In genomic region chr11:66123902-66124301, GRCh38 we compare ENCODE assay signal across 20 cellular contexts. TPM values are rescaled to one million over a fixed set of nuclear protein-coding genes. Genes with fewer than 3 reads are reported as not detected.
DNase-seq lines count a peak whose midpoint lies in the region; ATAC-seq, FAIRE-seq and TF ChIP-seq lines count a peak whose summit lies in the region.
"Had no signal": no experiment of that assay in that cellular context is flagged by ENCODE, and none has a peak within 500 bp of the region (broad histone marks: within the 10 kb centered on the region; RNA-seq: fewer than 3 reads in every experiment).

No MANE protein-coding gene starts in this region.

- H3K27ac Mint-ChIP-seq in activated T-cell treated with anti-CD3 and anti-CD28 coated beads, Interleukin-2, amount 50 U/mL, for 24 hours = peak overlapping the region; percentile 95
- H3K27ac Mint-ChIP-seq in HFFc6 (peak overlapping the region; percentile 90), astrocyte (ENCODE audit: unreplicated experiment) (no peak overlapping the region)
- H3K27ac Mint-ChIP-seq in naive thymus-derived CD8-positive, alpha-beta T cell = peak overlapping the region in 3 of 10 donors; percentile 28 to 97 (median 90)
- H3K27ac Mint-ChIP-seq: nephron progenitor cell had no signal

- H3K4me2 ChIP-seq in astrocyte (ENCODE audit: low read length) = no peak overlapping the region
- no peak overlapping the region for H3K4me2 ChIP-seq in trophoblast cell (ENCODE audit: low read length)

- POLR2A ChIA-PET in naive thymus-derived CD8-positive, alpha-beta T cell (lab: Charles Lee) = interaction anchor here (1.1 kb wide), 1 partner anchor 53 kb away, joined by 5 read pairs; no protein-coding TSS in a partner anchor

- no peak for ATAC-seq in activated T-cell treated with anti-CD3 and anti-CD28 coated beads, Interleukin-2, amount 50 U/mL, for 4 hours
- ATAC-seq in naive thymus-derived CD8-positive, alpha-beta T cell = no peak
- ATAC-seq: HepG2, right lobe of liver had no signal

- no peaks in the 10 kb centered on the region for H3K9me3 Mint-ChIP-seq in activated T-cell treated with anti-CD3 and anti-CD28 coated beads, Interleukin-2, amount 50 U/mL, for 24 hours
- no peaks in the 10 kb centered on the region for H3K9me3 Mint-ChIP-seq in activated T-cell treated with anti-CD3 and anti-CD28 coated beads, Interleukin-2, amount 50 U/mL, for 4 hours
- no peaks in the 10 kb centered on the region for H3K9me3 Mint-ChIP-seq in HFFc6
- H3K9me3 Mint-ChIP-seq in astrocyte (ENCODE audit: unreplicated experiment) = no peaks in the 10 kb centered on the region
- H3K9me3 Mint-ChIP-seq in naive thymus-derived CD8-positive, alpha-beta T cell = no peaks in the 10 kb centered on the region

- peak overlapping the region; percentile 57 for H2BK5ac ChIP-seq in trophoblast cell (ENCODE audit: low read depth, low read length, poor library complexity)

- no peak overlapping the region for H2AFZ ChIP-seq in astrocyte (ENCODE audit: low read depth, low read length)
- H2AFZ ChIP-seq in trophoblast cell (ENCODE audit: insufficient read depth, low read length, poor library complexity) = no peak overlapping the region

- peaks cover 43% of the 10 kb centered on the region for H3K4me1 ChIP-seq in astrocyte (ENCODE audit: insufficient read depth, low read length)
- H3K4me1 ChIP-seq in trophoblast cell (ENCODE audit: control insufficient read depth in 1 of 2, insufficient read depth in 2 of 2, low read length in 2 of 2) = peaks cover 24 to 30% of the 10 kb centered on the region in 2 experiments
- H3K4me1 ChIP-seq: right lobe of liver had no signal

- FAIRE-seq in astrocyte (lab: Jason Lieb, UNC) = no peak
- FAIRE-seq: H1, HepG2 had no signal

- peaks cover 84% of the 10 kb centered on the region for H3K4me1 Mint-ChIP-seq in activated T-cell treated with anti-CD3 and anti-CD28 coated beads, Interleukin-2, amount 50 U/mL, for 24 hours (ENCODE audit: low read depth)
- peaks cover 77% of the 10 kb centered on the region for H3K4me1 Mint-ChIP-seq in activated T-cell treated with anti-CD3 and anti-CD28 coated beads, Interleukin-2, amount 50 U/mL, for 4 hours (ENCODE audit: low read depth)
- H3K4me1 Mint-ChIP-seq in HFFc6 (ENCODE audit: low read depth) (peaks cover 82% of the 10 kb centered on the region), astrocyte (ENCODE audit: low read depth, unreplicated experiment) (peaks cover 71% of the 10 kb centered on the region)
- H3K4me1 Mint-ChIP-seq in naive thymus-derived CD8-positive, alpha-beta T cell = peaks cover 48 to 88% (median 86%) of the 10 kb centered on the region in 4 donors

- TF ChIP-seq CTCF in HFFc6 (IDR thresholded peaks at IDR 0.05) (no peak), astrocyte (IDR thresholded peaks at IDR 0.05; ENCODE audit: insufficient read depth, low read depth, low read length) (no peak)

- H2AK5ac ChIP-seq in trophoblast cell (ENCODE audit: low read length) = no peak overlapping the region

- H3K79me2 ChIP-seq in astrocyte (ENCODE audit: insufficient read depth, low read length) (peaks cover 70% of the 10 kb centered on the region), trophoblast cell (ENCODE audit: control insufficient read depth, insufficient read depth, low read length, poor library complexity) (peaks cover 10% of the 10 kb centered on the region)

- H3K4me3 ChIP-seq in astrocyte (ENCODE audit: insufficient read depth, low read depth, low read length) = no peak overlapping the region
- H3K4me3 ChIP-seq in trophoblast cell (ENCODE audit: low read depth, low read length) = no peak overlapping the region
- H3K4me3 ChIP-seq: lung, right lobe of liver, upper lobe of left lung had no signal

- H3K27me3 ChIP-seq in astrocyte (ENCODE audit: insufficient read depth, low read length) = no peaks in the 10 kb centered on the region
- H3K27me3 ChIP-seq in trophoblast cell (ENCODE audit: insufficient read depth, low read length) = no peaks in the 10 kb centered on the region
- H3K27me3 ChIP-seq: right lobe of liver, upper lobe of left lung had no signal

- H3K14ac ChIP-seq in trophoblast cell (ENCODE audit: low read length) = no peak overlapping the region

- H3K9me3 ChIP-seq in astrocyte (ENCODE audit: insufficient read depth, low read depth, low read length) (no peaks in the 10 kb centered on the region), trophoblast cell (ENCODE audit: insufficient read depth, low read depth, low read length) (no peaks in the 10 kb centered on the region)
- H3K9me3 ChIP-seq: right lobe of liver, upper lobe of left lung had no signal

- H4K12ac ChIP-seq in trophoblast cell (ENCODE audit: low read depth, low read length) = no peak overlapping the region

- H3K23ac ChIP-seq in trophoblast cell (ENCODE audit: low read length) = no peak overlapping the region

- peak overlapping the region; percentile 23 for H3K9ac ChIP-seq in astrocyte (ENCODE audit: low read length)
- no peak overlapping the region for H3K9ac ChIP-seq in trophoblast cell (ENCODE audit: low read length)

- H3K4ac ChIP-seq in trophoblast cell (ENCODE audit: low read depth, low read length) = no peak overlapping the region

- no CpG with 5 or more reads among the region's 6 CpGs for WGBS in trophoblast cell (ENCODE audit: extremely low coverage, insufficient coverage, insufficient read length)

- no peaks in the 10 kb centered on the region for H3K27me3 Mint-ChIP-seq in activated T-cell treated with anti-CD3 and anti-CD28 coated beads, Interleukin-2, amount 50 U/mL, for 24 hours
- H3K27me3 Mint-ChIP-seq in activated T-cell treated with anti-CD3 and anti-CD28 coated beads, Interleukin-2, amount 50 U/mL, for 4 hours (ENCODE audit: low read depth) = no peaks in the 10 kb centered on the region
- H3K27me3 Mint-ChIP-seq in HFFc6 (ENCODE audit: insufficient read depth) = no peaks in the 10 kb centered on the region; the same call in 1 of the 2 replicates
- H3K27me3 Mint-ChIP-seq in astrocyte (ENCODE audit: low read depth, unreplicated experiment) = no peaks in the 10 kb centered on the region
- H3K27me3 Mint-ChIP-seq in naive thymus-derived CD8-positive, alpha-beta T cell = no peaks in the 10 kb centered on the region

- no peak overlapping the region for H3K4me3 Mint-ChIP-seq in activated T-cell treated with anti-CD3 and anti-CD28 coated beads, Interleukin-2, amount 50 U/mL, for 24 hours
- no peak overlapping the region for H3K4me3 Mint-ChIP-seq in activated T-cell treated with anti-CD3 and anti-CD28 coated beads, Interleukin-2, amount 50 U/mL, for 4 hours
- H3K4me3 Mint-ChIP-seq in HFFc6 (0 out of 2 replicates have a peak overlapping the region, but pooled peaks have one; percentile 10), astrocyte (ENCODE audit: unreplicated experiment) (no peak overlapping the region)
- H3K4me3 Mint-ChIP-seq in naive thymus-derived CD8-positive, alpha-beta T cell = no peak overlapping the region
- H3K4me3 Mint-ChIP-seq: nephron progenitor cell had no signal

- H3K36me3 Mint-ChIP-seq in activated T-cell treated with anti-CD3 and anti-CD28 coated beads, Interleukin-2, amount 50 U/mL, for 24 hours (ENCODE audit: low read depth) = peaks cover 2% of the 10 kb centered on the region
- peaks cover 2% of the 10 kb centered on the region for H3K36me3 Mint-ChIP-seq in activated T-cell treated with anti-CD3 and anti-CD28 coated beads, Interleukin-2, amount 50 U/mL, for 4 hours (ENCODE audit: insufficient read depth)
- H3K36me3 Mint-ChIP-seq in HFFc6 (ENCODE audit: low read depth) (peaks cover 22% of the 10 kb centered on the region), astrocyte (ENCODE audit: low read depth, unreplicated experiment) (peaks cover 4% of the 10 kb centered on the region)
- H3K36me3 Mint-ChIP-seq in naive thymus-derived CD8-positive, alpha-beta T cell = peaks cover 0 to 4% (median 0%) of the 10 kb centered on the region in 3 donors

- H2BK120ac ChIP-seq in trophoblast cell (ENCODE audit: insufficient read depth, low read length, poor library complexity) = peak overlapping the region; percentile 79

- peaks cover 22% of the 10 kb centered on the region for H3K79me1 ChIP-seq in trophoblast cell (ENCODE audit: low read length)

- H4K20me1 ChIP-seq in astrocyte (ENCODE audit: insufficient read depth, low read length) = no peaks in the 10 kb centered on the region

- no peak overlapping the region for H4K8ac ChIP-seq in trophoblast cell (ENCODE audit: low read depth, low read length)

- peak overlapping the region; percentile 86 for H2BK12ac ChIP-seq in trophoblast cell (ENCODE audit: low read length)

- no peak overlapping the region for H3K18ac ChIP-seq in trophoblast cell (ENCODE audit: low read length)

- no peak for DNase-seq in activated T-cell treated with anti-CD3 and anti-CD28 coated beads, Interleukin-2, amount 50 U/mL, for 24 hours
- DNase-seq in activated T-cell treated with anti-CD3 and anti-CD28 coated beads, Interleukin-2, amount 50 U/mL, for 4 hours = no peak
- DNase-seq in HFFc6 = no peak
- no peak for DNase-seq in astrocyte (ENCODE audit: low read depth)
- DNase-seq in trophoblast cell = no peak
- DNase-seq in naive thymus-derived CD8-positive, alpha-beta T cell = no peak
- no peak for DNase-seq in stimulated activated naive CD4-positive, alpha-beta T cell (lab: John Stamatoyannopoulos, UW)
- no peak for DNase-seq in inferior parietal cortex (ENCODE audit: extremely low spot score)
- DNase-seq: activated CD4-positive, alpha-beta T cell treated with anti-CD3 and anti-CD28 coated beads, Interleukin-2, amount 50 U/mL, for 4 hours; activated gamma-delta T cell; effector memory CD4-positive, alpha-beta T cell; MV-4-11; nephron progenitor cell; right lobe of liver; stimulated activated CD4-positive, alpha-beta T cell treated with anti-CD3 and anti-CD28 coated beads, Interleukin-2, amount 100 ng/mL, for 48 hours; stimulated activated CD8-positive, alpha-beta memory T cell treated with anti-CD3 and anti-CD28 coated beads, Interleukin-4, amount 100 ng/mL, for 48 hours; upper lobe of left lung had no signal

- H3K27ac ChIP-seq in astrocyte (ENCODE audit: low read depth, low read length) (no peak overlapping the region), trophoblast cell (ENCODE audit: low read depth, low read length) (peak overlapping the region; percentile 53)
- H3K27ac ChIP-seq: right lobe of liver, upper lobe of left lung had no signal

- peak overlapping the region; percentile 73 for H4K91ac ChIP-seq in trophoblast cell (ENCODE audit: low read depth, low read length)

- no peaks in the 10 kb centered on the region for H3K36me3 ChIP-seq in astrocyte (ENCODE audit: insufficient read depth, low read length)
- H3K36me3 ChIP-seq in trophoblast cell (ENCODE audit: control insufficient read depth in 1 of 2, insufficient read depth in 2 of 2, low read length in 2 of 2) = no peaks in the 10 kb centered on the region
- H3K36me3 ChIP-seq: right lobe of liver, upper lobe of left lung had no signal

RNA-seq across cellular contexts. Expression of gene PACS1, which starts 53.8 kb away (rescaled TPM):
- total RNA-seq in activated T-cell treated with anti-CD3 and anti-CD28 coated beads, Interleukin-2, amount 50 U/mL, for 4 hours = 10 to 100 TPM; 43.4 to 46.3 (median 44.8) TPM
- total RNA-seq in HFFc6 (2021; fragmentation: NEBNext Ultra II Directional; extraction: Animal tissue kit (Norgen Biotek cat#: 25700)) = 100 to 1,000 TPM in 2 of 6 experiments, 10 to 100 TPM in 4; 82.8 to 114 (median 91.8) TPM
- total RNA-seq in astrocyte = 86.0 and 86.9 TPM in 2 replicates
- polyA plus RNA-seq in trophoblast cell (2013) = 63.7 and 65.0 TPM in 2 replicates
- total RNA-seq in naive thymus-derived CD8-positive, alpha-beta T cell = 100 to 1,000 TPM; 312 to 317 TPM
- 10 to 100 TPM; 35.9 to 98.8 (median 49.9) TPM for polyA plus RNA-seq in naive thymus-derived CD8-positive, alpha-beta T cell
